ENCODE assay signal across 13 cellular contexts in the genomic region with DNA sequence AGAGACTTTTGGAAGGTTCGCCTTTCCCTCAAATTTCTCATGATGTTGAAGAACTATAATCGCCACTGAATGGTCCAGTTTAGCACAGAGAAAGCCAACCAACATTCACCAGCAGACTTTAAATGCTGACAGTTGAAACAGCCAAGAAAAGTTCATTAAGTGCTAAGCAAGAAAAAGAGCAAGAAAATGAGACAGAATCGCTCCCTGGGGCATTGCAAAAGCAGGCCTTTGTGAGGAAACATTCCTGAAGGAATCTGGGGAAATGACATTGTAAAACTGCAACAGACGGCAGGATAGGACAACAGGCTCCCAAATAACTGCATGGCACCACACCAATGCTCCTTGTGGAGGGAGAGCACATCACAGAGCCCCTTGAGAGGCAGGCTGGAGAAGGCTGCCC.
A peak's percentile ranks its signal among the peaks of the same experiment; 100 is the strongest.
DNase-seq lines count a peak whose midpoint lies in the region; ATAC-seq and TF ChIP-seq lines count a peak whose summit lies in the region.
"Had no signal": no experiment of that assay in that cellular context is flagged by ENCODE, and none has a peak within 500 bp of the region (broad histone marks: within the 10 kb centered on the region; RNA-seq: fewer than 3 reads in every experiment).

No MANE protein-coding gene starts in this region.

- H3K27ac Mint-ChIP-seq in Calu3 (ENCODE audit: unreplicated experiment), result peak overlapping the region; percentile 76
- H3K27ac Mint-ChIP-seq: activated T-helper 2 cell treated with anti-CD3 and anti-CD28 coated beads, Interferon-gamma antibody, Interleukin-2, Interleukin-4, amounts not matched to agents 10 μg/mL and 5 μg/mL and 100 μg/mL, durations not matched to agents 14 hours and 24 hours and 36 hours; CD4-positive, CD25-positive, alpha-beta regulatory T cell had no signal

- peak overlapping the region; percentile 19 for H3K4me3 Mint-ChIP-seq in Calu3 (ENCODE audit: low read depth, unreplicated experiment)
- H3K4me3 Mint-ChIP-seq: CD4-positive, CD25-positive, alpha-beta regulatory T cell; stimulated activated naive B cell treated with anti-CD40 and anti-IgM and Interleukin-4, amounts not matched to agents 10 μg/mL and 1 μg/mL and 100 μg/mL, for 72 hours had no signal

- DNase-seq in Calu3 (no peak), cerebellar cortex (ENCODE audit: low spot score) (peak; percentile 8), left kidney (ENCODE audit: low read depth, low spot score) (peak; percentile 27), gastrocnemius medialis (peak; percentile 18 to 53), SIG-M5 treated with dmso at 0.1 percent for 504 hours (lab: John Stamatoyannopoulos, UW; ENCODE audit: unreplicated experiment) (no peak), NCI-H526 (lab: John Stamatoyannopoulos, UW) (no peak)
- no peak for DNase-seq in activated CD4-positive, CD25-positive, alpha-beta regulatory T cell treated with anti-CD3 and anti-CD28 coated beads, Interleukin-2, amount 50 U/mL, for 72 hours
- DNase-seq: CD4-positive, CD25-positive, alpha-beta regulatory T cell; cortex of kidney; NCI-H524; stimulated activated naive B cell treated with anti-CD40 and anti-IgM and Interleukin-4, amounts not matched to agents 10 μg/mL and 1 μg/mL and 100 μg/mL, for 72 hours had no signal

- TF ChIP-seq POLR2A in gastrocnemius medialis (IDR thresholded peaks at IDR 0.05), result no peak

- intact Hi-C loops in Calu3 (cut with micrococcal nuclease; ENCODE audit: unreplicated experiment), result no loop called here
- intact Hi-C loops in gastrocnemius medialis (cut with DNase I; ENCODE audit: low total_unique reads), result loop anchor here (10.0 kb wide), 1 partner anchor 178 kb away; no protein-coding TSS in a partner anchor

- no peaks in the 10 kb centered on the region for H3K9me3 Mint-ChIP-seq in Calu3 (ENCODE audit: low read depth, unreplicated experiment)
- H3K9me3 Mint-ChIP-seq: activated T-helper 2 cell treated with anti-CD3 and anti-CD28 coated beads, Interferon-gamma antibody, Interleukin-2, Interleukin-4, amounts not matched to agents 10 μg/mL and 5 μg/mL and 100 μg/mL, durations not matched to agents 14 hours and 24 hours and 36 hours; CD4-positive, CD25-positive, alpha-beta regulatory T cell; stimulated activated naive B cell treated with anti-CD40 and anti-IgM and Interleukin-4, amounts not matched to agents 10 μg/mL and 1 μg/mL and 100 μg/mL, for 72 hours had no signal

- peaks cover 7% of the 10 kb centered on the region for H3K36me3 Mint-ChIP-seq in Calu3 (ENCODE audit: insufficient read depth, unreplicated experiment)
- H3K36me3 Mint-ChIP-seq: CD4-positive, CD25-positive, alpha-beta regulatory T cell; stimulated activated naive B cell treated with anti-CD40 and anti-IgM and Interleukin-4, amounts not matched to agents 10 μg/mL and 1 μg/mL and 100 μg/mL, for 72 hours had no signal

- TF ChIP-seq CTCF in Calu3 (IDR thresholded peaks at IDR 0.05; ENCODE audit: unreplicated experiment) (no peak), gastrocnemius medialis (IDR thresholded peaks at IDR 0.05 in 4 of 5, conservative IDR thresholded peaks at IDR 0.05 in 1 of 5) (no peak)

- peak overlapping the region in 2 of 4 donors; percentile 11 to 41 for H3K27ac ChIP-seq in gastrocnemius medialis

- no peaks in the 10 kb centered on the region for H3K27me3 Mint-ChIP-seq in Calu3 (ENCODE audit: unreplicated experiment)
- H3K27me3 Mint-ChIP-seq: CD4-positive, CD25-positive, alpha-beta regulatory T cell had no signal

- peaks cover 59% of the 10 kb centered on the region for H3K4me1 Mint-ChIP-seq in Calu3 (ENCODE audit: low read depth, unreplicated experiment)

- H3K9me3 ChIP-seq in gastrocnemius medialis, result no peaks in the 10 kb centered on the region

- H3K4me3 ChIP-seq in gastrocnemius medialis, result no peak overlapping the region

- ATAC-seq in gastrocnemius medialis (peak in 1 of 2 donors; percentile 35), GM19455 (IDR thresholded peaks at IDR 0.05; ENCODE audit: unreplicated experiment) (no peak)
- ATAC-seq: stimulated activated naive B cell treated with anti-CD40 and anti-IgM and Interleukin-4, amounts not matched to agents 10 μg/mL and 1 μg/mL and 100 μg/mL, for 72 hours had no signal

- CTCF ChIA-PET in Calu3 (lab: Charles Lee), result no interaction called here

- peaks cover 17% of the 10 kb centered on the region in 2 donors for H3K4me1 ChIP-seq in gastrocnemius medialis

- H3K36me3 ChIP-seq in gastrocnemius medialis, result no peaks in the 10 kb centered on the region

- BruUV-seq in Calu3 (replicated peaks; lab: Mats Ljungman, UMichigan), result no TSS peak

- in situ Hi-C loops in gastrocnemius medialis (cut with MboI; ENCODE audit: low sequenced_read_pairs in 4 of 4), result no loop called here

- no peaks in the 10 kb centered on the region for H3K27me3 ChIP-seq in gastrocnemius medialis

Comparison
In these comparisons a context has a peak if more than half of its experiments do, and no peak if none do; other contexts are left out.
1. DNase-seq: peak in cerebellar cortex (single experiment), left kidney (single experiment) and gastrocnemius medialis (2 of 2); none in Calu3 (single experiment), SIG-M5 treated with dmso at 0.1 percent for 504 hours (single experiment), activated CD4-positive, CD25-positive, alpha-beta regulatory T cell treated with anti-CD3 and anti-CD28 coated beads, Interleukin-2, amount 50 U/mL, for 72 hours (single experiment) and NCI-H526 (0 of 2).